17 cellular contexts compared by ENCODE assay signal in the genomic region with DNA sequence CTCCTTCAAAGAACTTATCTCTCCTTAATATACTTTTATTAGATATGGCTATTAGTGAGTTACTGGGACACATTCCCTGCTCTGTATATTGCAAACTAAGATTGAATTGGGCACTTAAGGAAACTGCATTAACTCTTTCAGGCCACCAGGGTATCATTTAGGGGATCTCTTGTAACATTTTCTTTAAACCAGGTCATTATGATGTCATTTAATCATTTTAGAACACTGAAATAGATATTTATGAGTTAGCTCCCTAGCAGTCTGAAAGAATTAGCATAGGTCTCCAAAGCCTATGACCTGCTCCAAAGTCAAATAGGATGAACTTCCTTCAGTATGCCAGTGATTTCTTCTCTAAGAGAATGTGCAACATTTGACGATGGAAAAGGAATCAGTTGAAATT.
DNase-seq lines count a peak whose midpoint lies in the region; ATAC-seq and TF ChIP-seq lines count a peak whose summit lies in the region.
"Had no signal": no experiment of that assay in that cellular context is flagged by ENCODE, and none has a peak within 500 bp of the region (broad histone marks: within the 10 kb centered on the region; RNA-seq: fewer than 3 reads in every experiment).

No MANE protein-coding gene starts in this region.

- DNase-seq in H7 = peak; percentile 0
- DNase-seq in PC-3 = no peak
- no peak for DNase-seq in fibroblast of mammary gland (ENCODE audit: low read depth)
- no peak for DNase-seq in retinal pigment epithelial cell (ENCODE audit: low read depth)
- DNase-seq in NCI-H526 (lab: John Stamatoyannopoulos, UW) = no peak
- no peak for DNase-seq in left ventricle myocardium superior
- no peak for DNase-seq in left lobe of liver (ENCODE audit: low spot score)
- DNase-seq: CD8-positive, alpha-beta T cell; DND-41; GF-D8; GOT3; MG63; NCI-H1092 treated with DMSO at 0.1 percent for 48 hours; NCI-H187; NCI-H524 treated with DMSO at 0.1 percent for 48 hours; OCI-M1 had no signal

- H3K27ac ChIP-seq in PC-3 (ENCODE audit: low read length) = no peak overlapping the region
- H3K27ac ChIP-seq: SK-N-MC had no signal

- H3K4me3 ChIP-seq in H7 (ENCODE audit: insufficient read depth, low read depth, low read length) = no peak overlapping the region
- no peak overlapping the region for H3K4me3 ChIP-seq in PC-3 (ENCODE audit: low read length)
- no peak overlapping the region for H3K4me3 ChIP-seq in fibroblast of mammary gland (ENCODE audit: control insufficient read depth, low read depth, low read length)
- H3K4me3 ChIP-seq in retinal pigment epithelial cell (ENCODE audit: low read length) = no peak overlapping the region
- H3K4me3 ChIP-seq: MG63, SK-N-MC had no signal

- no peaks in the 10 kb centered on the region for H3K4me1 ChIP-seq in PC-3 (ENCODE audit: insufficient read depth, low read length)

- no peak overlapping the region for H3K4me2 ChIP-seq in PC-3 (ENCODE audit: low read length)

- H3K79me2 ChIP-seq in PC-3 (ENCODE audit: low read length) = no peaks in the 10 kb centered on the region

- H3K9ac ChIP-seq in PC-3 (ENCODE audit: low read length) = no peak overlapping the region

- intact Hi-C loops in PC-3 (cut with micrococcal nuclease) (no loop called here), left ventricle myocardium superior (cut with micrococcal nuclease) (no loop called here)

- H3K9me3 ChIP-seq in PC-3 (ENCODE audit: low read length) = no peaks in the 10 kb centered on the region
- H3K9me3 ChIP-seq: MG63 had no signal

- no peak for ATAC-seq in PC-3
- no peak for ATAC-seq in left ventricle myocardium superior
- ATAC-seq in left lobe of liver = no peak
- ATAC-seq: CD8-positive, alpha-beta T cell had no signal

- no peaks in the 10 kb centered on the region for H3K27me3 ChIP-seq in H7 (ENCODE audit: control insufficient read depth, insufficient read depth, low read length)
- no peaks in the 10 kb centered on the region for H3K27me3 ChIP-seq in PC-3 (ENCODE audit: low read length)
- H3K27me3 ChIP-seq: MG63 had no signal

- no peaks in the 10 kb centered on the region for H4K20me1 ChIP-seq in PC-3 (ENCODE audit: low read length)

- BruUV-seq in PC-3 (replicated peaks; lab: Mats Ljungman, UMichigan) = no TSS peak

- H3K36me3 ChIP-seq in H7 (replicated peaks; ENCODE audit: control insufficient read depth, insufficient read depth, low read length) (no peaks in the 10 kb centered on the region), PC-3 (ENCODE audit: low read depth, low read length) (no peaks in the 10 kb centered on the region)
- H3K36me3 ChIP-seq: MG63 had no signal

- H3K9me2 ChIP-seq in PC-3 (replicated peaks; ENCODE audit: low read length) = no peaks in the 10 kb centered on the region

- no peaks in the 10 kb centered on the region for H3F3A ChIP-seq in PC-3 (ENCODE audit: low read length, unreplicated experiment)

- TF ChIP-seq CTCF in PC-3 (conservative IDR thresholded peaks at IDR 0.05; ENCODE audit: low read depth, low read length) = peak; percentile 29; the same call in 1 of the 2 replicates
- TF ChIP-seq CTCF in fibroblast of mammary gland (conservative IDR thresholded peaks at IDR 0.05; ENCODE audit: control insufficient read depth, insufficient read depth, low read depth, low read length) = peak; percentile 13
- peak; percentile 16 for TF ChIP-seq CTCF in retinal pigment epithelial cell (conservative IDR thresholded peaks at IDR 0.05; ENCODE audit: low read depth, low read length)

- POLR2A ChIA-PET in PC-3 (lab: Charles Lee; ENCODE audit: unreplicated experiment) = no interaction called here

- H2AFZ ChIP-seq in PC-3 (ENCODE audit: low read length) = no peak overlapping the region

- CTCF ChIA-PET in PC-3 (lab: Charles Lee) = no interaction called here
